In genomic region chr2:24016853-24017703, GRCh38 we compare ENCODE assay signal across 17 cellular contexts. TPM values are rescaled to one million over a fixed set of nuclear protein-coding genes. Genes with fewer than 3 reads are reported as not detected.
"Had no signal": no experiment of that assay in that cellular context is flagged by ENCODE, and none has a peak within 500 bp of the region (broad histone marks: within the 10 kb centered on the region; RNA-seq: fewer than 3 reads in every experiment).

No MANE protein-coding gene starts in this region.

- H3K9me3 Mint-ChIP-seq: activated CD4-positive, alpha-beta T cell treated with anti-CD3 and anti-CD28 coated beads, Interleukin-2, amount 10 ng/mL, durations not matched to agents 24 days and 14 days; activated naive CD4-positive, alpha-beta T cell treated with anti-CD3 and anti-CD28 coated beads for 36 hours; activated T-cell treated with anti-CD3 and anti-CD28 coated beads, Interleukin-2, amount 50 U/mL, for 24 hours; brain; memory B cell; naive thymus-derived CD8-positive, alpha-beta T cell had no signal

- ATAC-seq: activated CD8-positive, alpha-beta T cell treated with anti-CD3 and anti-CD28 coated beads, Interleukin-2, amount 10 ng/mL, durations not matched to agents 7 days and 5 days; gastroesophageal sphincter; naive thymus-derived CD8-positive, alpha-beta T cell had no signal

- H3K27ac Mint-ChIP-seq: activated CD4-positive, alpha-beta T cell treated with anti-CD3 and anti-CD28 coated beads, Interleukin-2, amount 10 ng/mL, durations not matched to agents 24 days and 14 days; activated CD8-positive, alpha-beta T cell treated with anti-CD3 and anti-CD28 coated beads, Interleukin-2, amount 10 ng/mL, durations not matched to agents 7 days and 5 days; activated naive CD4-positive, alpha-beta T cell treated with anti-CD3 and anti-CD28 coated beads for 36 hours; activated T-cell treated with anti-CD3 and anti-CD28 coated beads, Interleukin-2, amount 50 U/mL, for 24 hours; memory B cell had no signal

- H3K36me3 ChIP-seq: heart left ventricle, left ventricle myocardium inferior, thyroid gland had no signal

- H3K4me1 Mint-ChIP-seq: activated CD4-positive, alpha-beta T cell treated with anti-CD3 and anti-CD28 coated beads, Interleukin-2, amount 10 ng/mL, durations not matched to agents 24 days and 14 days; brain; memory B cell had no signal

- H3K27ac ChIP-seq: coronary artery, gastroesophageal sphincter, heart left ventricle, left ventricle myocardium inferior, thyroid gland had no signal

- H3K36me3 Mint-ChIP-seq: memory B cell had no signal

- H3K4me1 ChIP-seq: gastroesophageal sphincter, heart left ventricle, left ventricle myocardium inferior, thyroid gland had no signal

- H3K27me3 ChIP-seq: heart left ventricle, thyroid gland had no signal

- H3K9me3 ChIP-seq: gastroesophageal sphincter, heart left ventricle, left ventricle myocardium inferior, thyroid gland had no signal

- DNase-seq: activated CD4-positive, alpha-beta T cell treated with anti-CD3 and anti-CD28 coated beads, Interleukin-2, amount 10 ng/mL, durations not matched to agents 24 days and 14 days; activated CD8-positive, alpha-beta T cell treated with anti-CD3 and anti-CD28 coated beads, Interleukin-2, amount 10 ng/mL, durations not matched to agents 7 days and 5 days; activated naive CD4-positive, alpha-beta T cell treated with anti-CD3 and anti-CD28 coated beads for 36 hours; activated T-cell treated with anti-CD3 and anti-CD28 coated beads, Interleukin-2, amount 50 U/mL, for 24 hours; heart left ventricle; left ventricle myocardium inferior; naive thymus-derived CD8-positive, alpha-beta T cell; stimulated activated CD4-positive, alpha-beta T cell treated with anti-CD3 and anti-CD28 coated beads, Interleukin-2, amount 100 ng/mL, for 24 hours; stimulated activated naive CD4-positive, alpha-beta T cell treated with Interleukin-2 at 50 U/mL for 16 hours; T1000; thyroid gland had no signal

- H3K4me3 ChIP-seq: coronary artery, gastroesophageal sphincter, heart left ventricle, left ventricle myocardium inferior, thyroid gland had no signal

- H3K4me3 Mint-ChIP-seq: activated CD4-positive, alpha-beta T cell treated with anti-CD3 and anti-CD28 coated beads, Interleukin-2, amount 10 ng/mL, durations not matched to agents 24 days and 14 days; activated CD8-positive, alpha-beta T cell treated with anti-CD3 and anti-CD28 coated beads, Interleukin-2, amount 10 ng/mL, durations not matched to agents 7 days and 5 days; activated naive CD4-positive, alpha-beta T cell treated with anti-CD3 and anti-CD28 coated beads for 36 hours; activated T-cell treated with anti-CD3 and anti-CD28 coated beads, Interleukin-2, amount 50 U/mL, for 24 hours; brain; memory B cell; naive thymus-derived CD8-positive, alpha-beta T cell had no signal

RNA-seq across cellular contexts. Expression of gene MFSD2B, which starts 7.2 kb away (rescaled TPM):
- total RNA-seq: kidney epithelial cell, subcutaneous adipose tissue, thyroid gland had no signal
